ENCODE assay signal across 1 cellular context in genomic region chr10:28679941-28680752, GRCh38.
TF ChIP-seq lines count a peak whose summit lies in the region.

No MANE protein-coding gene starts in this region.

TF ChIP-seq in K562, 482 proteins besides CTCF, POLR2A, EP300 and RAD21 (continued from another document):
- no peak for TF ChIP-seq E2F4 (CRISPR knock-in tag; IDR thresholded peaks at IDR 0.05; ENCODE audit: low read depth)
- TF ChIP-seq L3MBTL2 (IDR thresholded peaks at IDR 0.05), result peak; percentile 70
- TF ChIP-seq RBFOX2 (IDR thresholded peaks at IDR 0.05; ENCODE audit: low read depth, low read length), result peak; percentile 30; the same call in 1 of the 2 replicates
- peak; percentile 71 for TF ChIP-seq ZNF507 (tag; conservative IDR thresholded peaks at IDR 0.05)
- TF ChIP-seq HDAC1 (IDR thresholded peaks at IDR 0.05), result peak in 1 of 2 experiments; percentile 47; a peak in 1 of 4 replicates
- 0 out of 4 replicates have a peak, but pooled peaks of 1 of the 2 experiments have one; percentile 17 for TF ChIP-seq ZMIZ1 (IDR thresholded peaks at IDR 0.05; ENCODE audit: low read depth in 2 of 2, low read length in 2 of 2)
- 0 out of 2 replicates have a peak, but pooled peaks have one; percentile 18 for TF ChIP-seq ARID3A (IDR thresholded peaks at IDR 0.05; ENCODE audit: borderline replicate concordance, low read depth, low read length)
- no peak for TF ChIP-seq ZNF717 (CRISPR knock-in tag; IDR thresholded peaks at IDR 0.05)
- TF ChIP-seq, protein P1, sequence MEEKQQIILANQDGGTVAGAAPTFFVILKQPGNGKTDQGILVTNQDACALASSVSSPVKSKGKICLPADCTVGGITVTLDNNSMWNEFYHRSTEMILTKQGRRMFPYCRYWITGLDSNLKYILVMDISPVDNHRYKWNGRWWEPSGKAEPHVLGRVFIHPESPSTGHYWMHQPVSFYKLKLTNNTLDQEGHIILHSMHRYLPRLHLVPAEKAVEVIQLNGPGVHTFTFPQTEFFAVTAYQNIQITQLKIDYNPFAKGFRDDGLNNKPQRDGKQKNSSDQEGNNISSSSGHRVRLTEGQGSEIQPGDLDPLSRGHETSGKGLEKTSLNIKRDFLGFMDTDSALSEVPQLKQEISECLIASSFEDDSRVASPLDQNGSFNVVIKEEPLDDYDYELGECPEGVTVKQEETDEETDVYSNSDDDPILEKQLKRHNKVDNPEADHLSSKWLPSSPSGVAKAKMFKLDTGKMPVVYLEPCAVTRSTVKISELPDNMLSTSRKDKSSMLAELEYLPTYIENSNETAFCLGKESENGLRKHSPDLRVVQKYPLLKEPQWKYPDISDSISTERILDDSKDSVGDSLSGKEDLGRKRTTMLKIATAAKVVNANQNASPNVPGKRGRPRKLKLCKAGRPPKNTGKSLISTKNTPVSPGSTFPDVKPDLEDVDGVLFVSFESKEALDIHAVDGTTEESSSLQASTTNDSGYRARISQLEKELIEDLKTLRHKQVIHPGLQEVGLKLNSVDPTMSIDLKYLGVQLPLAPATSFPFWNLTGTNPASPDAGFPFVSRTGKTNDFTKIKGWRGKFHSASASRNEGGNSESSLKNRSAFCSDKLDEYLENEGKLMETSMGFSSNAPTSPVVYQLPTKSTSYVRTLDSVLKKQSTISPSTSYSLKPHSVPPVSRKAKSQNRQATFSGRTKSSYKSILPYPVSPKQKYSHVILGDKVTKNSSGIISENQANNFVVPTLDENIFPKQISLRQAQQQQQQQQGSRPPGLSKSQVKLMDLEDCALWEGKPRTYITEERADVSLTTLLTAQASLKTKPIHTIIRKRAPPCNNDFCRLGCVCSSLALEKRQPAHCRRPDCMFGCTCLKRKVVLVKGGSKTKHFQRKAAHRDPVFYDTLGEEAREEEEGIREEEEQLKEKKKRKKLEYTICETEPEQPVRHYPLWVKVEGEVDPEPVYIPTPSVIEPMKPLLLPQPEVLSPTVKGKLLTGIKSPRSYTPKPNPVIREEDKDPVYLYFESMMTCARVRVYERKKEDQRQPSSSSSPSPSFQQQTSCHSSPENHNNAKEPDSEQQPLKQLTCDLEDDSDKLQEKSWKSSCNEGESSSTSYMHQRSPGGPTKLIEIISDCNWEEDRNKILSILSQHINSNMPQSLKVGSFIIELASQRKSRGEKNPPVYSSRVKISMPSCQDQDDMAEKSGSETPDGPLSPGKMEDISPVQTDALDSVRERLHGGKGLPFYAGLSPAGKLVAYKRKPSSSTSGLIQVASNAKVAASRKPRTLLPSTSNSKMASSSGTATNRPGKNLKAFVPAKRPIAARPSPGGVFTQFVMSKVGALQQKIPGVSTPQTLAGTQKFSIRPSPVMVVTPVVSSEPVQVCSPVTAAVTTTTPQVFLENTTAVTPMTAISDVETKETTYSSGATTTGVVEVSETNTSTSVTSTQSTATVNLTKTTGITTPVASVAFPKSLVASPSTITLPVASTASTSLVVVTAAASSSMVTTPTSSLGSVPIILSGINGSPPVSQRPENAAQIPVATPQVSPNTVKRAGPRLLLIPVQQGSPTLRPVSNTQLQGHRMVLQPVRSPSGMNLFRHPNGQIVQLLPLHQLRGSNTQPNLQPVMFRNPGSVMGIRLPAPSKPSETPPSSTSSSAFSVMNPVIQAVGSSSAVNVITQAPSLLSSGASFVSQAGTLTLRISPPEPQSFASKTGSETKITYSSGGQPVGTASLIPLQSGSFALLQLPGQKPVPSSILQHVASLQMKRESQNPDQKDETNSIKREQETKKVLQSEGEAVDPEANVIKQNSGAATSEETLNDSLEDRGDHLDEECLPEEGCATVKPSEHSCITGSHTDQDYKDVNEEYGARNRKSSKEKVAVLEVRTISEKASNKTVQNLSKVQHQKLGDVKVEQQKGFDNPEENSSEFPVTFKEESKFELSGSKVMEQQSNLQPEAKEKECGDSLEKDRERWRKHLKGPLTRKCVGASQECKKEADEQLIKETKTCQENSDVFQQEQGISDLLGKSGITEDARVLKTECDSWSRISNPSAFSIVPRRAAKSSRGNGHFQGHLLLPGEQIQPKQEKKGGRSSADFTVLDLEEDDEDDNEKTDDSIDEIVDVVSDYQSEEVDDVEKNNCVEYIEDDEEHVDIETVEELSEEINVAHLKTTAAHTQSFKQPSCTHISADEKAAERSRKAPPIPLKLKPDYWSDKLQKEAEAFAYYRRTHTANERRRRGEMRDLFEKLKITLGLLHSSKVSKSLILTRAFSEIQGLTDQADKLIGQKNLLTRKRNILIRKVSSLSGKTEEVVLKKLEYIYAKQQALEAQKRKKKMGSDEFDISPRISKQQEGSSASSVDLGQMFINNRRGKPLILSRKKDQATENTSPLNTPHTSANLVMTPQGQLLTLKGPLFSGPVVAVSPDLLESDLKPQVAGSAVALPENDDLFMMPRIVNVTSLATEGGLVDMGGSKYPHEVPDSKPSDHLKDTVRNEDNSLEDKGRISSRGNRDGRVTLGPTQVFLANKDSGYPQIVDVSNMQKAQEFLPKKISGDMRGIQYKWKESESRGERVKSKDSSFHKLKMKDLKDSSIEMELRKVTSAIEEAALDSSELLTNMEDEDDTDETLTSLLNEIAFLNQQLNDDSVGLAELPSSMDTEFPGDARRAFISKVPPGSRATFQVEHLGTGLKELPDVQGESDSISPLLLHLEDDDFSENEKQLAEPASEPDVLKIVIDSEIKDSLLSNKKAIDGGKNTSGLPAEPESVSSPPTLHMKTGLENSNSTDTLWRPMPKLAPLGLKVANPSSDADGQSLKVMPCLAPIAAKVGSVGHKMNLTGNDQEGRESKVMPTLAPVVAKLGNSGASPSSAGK (IDR thresholded peaks at IDR 0.05), result peak; percentile 42; the same call in 1 of the 2 replicates
- TF ChIP-seq, protein P2, sequence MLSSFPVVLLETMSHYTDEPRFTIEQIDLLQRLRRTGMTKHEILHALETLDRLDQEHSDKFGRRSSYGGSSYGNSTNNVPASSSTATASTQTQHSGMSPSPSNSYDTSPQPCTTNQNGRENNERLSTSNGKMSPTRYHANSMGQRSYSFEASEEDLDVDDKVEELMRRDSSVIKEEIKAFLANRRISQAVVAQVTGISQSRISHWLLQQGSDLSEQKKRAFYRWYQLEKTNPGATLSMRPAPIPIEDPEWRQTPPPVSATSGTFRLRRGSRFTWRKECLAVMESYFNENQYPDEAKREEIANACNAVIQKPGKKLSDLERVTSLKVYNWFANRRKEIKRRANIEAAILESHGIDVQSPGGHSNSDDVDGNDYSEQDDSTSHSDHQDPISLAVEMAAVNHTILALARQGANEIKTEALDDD (IDR thresholded peaks at IDR 0.05), result 0 out of 2 replicates have a peak, but pooled peaks have one; percentile 31
TF ChIP-seq in K562: peak in this region for 14.
